In the genomic region with DNA sequence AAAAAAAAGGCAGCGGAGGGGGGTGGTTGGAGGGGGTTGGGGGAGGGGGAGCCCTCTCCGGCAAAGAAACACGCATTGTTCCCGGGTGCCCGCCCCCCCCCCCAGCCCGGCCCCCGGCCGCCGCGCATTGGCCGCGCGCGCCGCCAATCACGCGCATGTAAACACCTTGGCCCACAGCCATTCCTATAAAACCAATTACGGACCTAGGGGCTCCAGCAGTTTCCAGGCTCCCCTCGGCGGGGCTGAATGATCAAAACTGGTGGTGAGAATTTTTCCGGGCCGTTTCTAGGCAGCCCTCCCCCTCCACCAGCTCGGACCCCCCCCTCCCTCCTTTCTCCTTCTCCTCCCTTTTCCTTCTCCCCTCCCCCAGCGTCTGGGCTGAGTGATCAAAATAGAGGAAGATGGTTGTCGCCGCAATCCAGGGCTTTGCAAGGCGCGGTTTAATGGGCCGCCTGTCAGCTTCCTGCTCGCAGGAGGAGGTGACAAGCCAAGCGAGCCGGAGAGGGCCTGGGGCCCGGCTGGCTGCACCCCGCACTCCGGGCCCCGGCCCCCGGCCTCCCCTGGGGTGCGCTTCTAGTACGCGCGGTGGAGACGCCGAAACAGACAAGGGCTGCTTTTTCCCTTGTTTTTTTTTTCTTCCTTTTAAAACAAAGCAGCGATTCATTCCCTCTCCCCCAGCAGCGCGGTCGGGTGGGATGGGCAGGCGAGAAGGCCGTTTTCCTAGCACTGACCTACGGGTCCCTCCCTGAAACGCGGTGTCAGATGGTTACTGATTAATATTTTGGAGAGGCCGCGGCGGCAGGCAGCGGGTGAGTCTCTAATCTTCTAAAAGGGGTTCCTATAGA, we compare ENCODE assay signal across 8 cellular contexts. TPM values are rescaled to one million over a fixed set of nuclear protein-coding genes. Genes with fewer than 3 reads are reported as not detected.
DNase-seq lines count a peak whose midpoint lies in the region; ATAC-seq and TF ChIP-seq lines count a peak whose summit lies in the region.

No MANE protein-coding gene starts in this region.

- no peaks in the 10 kb centered on the region for H4K20me1 ChIP-seq in SU-DHL-6 (ENCODE audit: low read depth, low read length)

- no peaks in the 10 kb centered on the region for H3K9me2 ChIP-seq in SU-DHL-6 (replicated peaks; ENCODE audit: insufficient read depth, low read length)

- H3K4me3 ChIP-seq in A673 (ENCODE audit: low read depth, low read length, poor library complexity, severe bottlenecking) (peak overlapping the region; percentile 79), SU-DHL-6 (ENCODE audit: insufficient read depth, low read length, poor library complexity, severe bottlenecking) (peak overlapping the region; percentile 74), gastrocnemius medialis (peak overlapping the region; percentile 76 to 97 (median 92))

- H3K4me2 ChIP-seq in SU-DHL-6 (ENCODE audit: low read depth, low read length, poor library complexity, severe bottlenecking), result peak overlapping the region; percentile 97

- H3K27me3 ChIP-seq in A673 (replicated peaks; ENCODE audit: insufficient read depth, low read depth, low read length, poor library complexity) (no peaks in the 10 kb centered on the region), SU-DHL-6 (ENCODE audit: low read length) (0 out of 2 replicates have a peak, but pooled peaks cover 3% of the 10 kb centered on the region), gastrocnemius medialis (no peaks in the 10 kb centered on the region)

- H3K27ac ChIP-seq in A673 (ENCODE audit: low read depth, low read length, poor library complexity, severe bottlenecking) (peak overlapping the region; percentile 99), SU-DHL-6 (ENCODE audit: low read depth, low read length) (no peak overlapping the region), gastrocnemius medialis (peak overlapping the region; percentile 94 to 100 (median 100))

- 0 out of 2 replicates have a peak, but pooled peaks cover 12% of the 10 kb centered on the region for H3F3A ChIP-seq in SU-DHL-6 (ENCODE audit: insufficient read depth)

- peak overlapping the region; percentile 17 for H2AFZ ChIP-seq in SU-DHL-6 (ENCODE audit: low read depth, low read length, severe bottlenecking)

- ATAC-seq in gastrocnemius medialis, result peak; percentile 17 to 27

- CTCF ChIA-PET in A673 (lab: Charles Lee), result no interaction called here

- no peaks in the 10 kb centered on the region for H3K79me2 ChIP-seq in SU-DHL-6 (ENCODE audit: insufficient read depth, low read length)

- DNase-seq in A673 (ENCODE audit: low spot score) (peak; percentile 99), GM13976 (ENCODE audit: low spot score) (peak; percentile 83), NCI-H1694 (lab: John Stamatoyannopoulos, UW) (peak; percentile 99), cerebellum (ENCODE audit: low spot score) (peak; percentile 95), inferior parietal cortex (ENCODE audit: extremely low spot score) (peak; percentile 97), gastrocnemius medialis (peak; percentile 95 to 96), GM19238 (ENCODE audit: insufficient read length, low spot score) (no peak)

- intact Hi-C loops in A673 (cut with micrococcal nuclease; ENCODE audit: unreplicated experiment) (loop anchor here (2.0 kb wide), 1 partner anchor 27 kb away; no protein-coding TSS in a partner anchor), gastrocnemius medialis (cut with DNase I; ENCODE audit: low total_unique reads) (loop anchor here (2.0 kb wide), 1 partner anchor 135 kb away; no protein-coding TSS in a partner anchor)

- TF ChIP-seq CTCF in A673 (conservative IDR thresholded peaks at IDR 0.05; ENCODE audit: low read depth, low read length) (no peak), GM13976 (IDR thresholded peaks at IDR 0.05; ENCODE audit: borderline replicate concordance, control extremely low read depth, extremely low read depth, insufficient read depth, missing control alignments) (no peak), SU-DHL-6 (IDR thresholded peaks at IDR 0.05; ENCODE audit: insufficient read depth, low read length, poor library complexity, severe bottlenecking) (no peak), gastrocnemius medialis (IDR thresholded peaks at IDR 0.05 in 4 of 5, conservative IDR thresholded peaks at IDR 0.05 in 1 of 5) (no peak)

- no TSS peak for BruUV-seq in A673 (replicated peaks; lab: Mats Ljungman, UMichigan)

- in situ Hi-C loops in GM13976 (cut with MboI; ENCODE audit: low sequenced_read_pairs, unreplicated experiment) (no loop called here), gastrocnemius medialis (cut with MboI; ENCODE audit: low sequenced_read_pairs in 4 of 4) (no loop called here)

- H3K9me3 ChIP-seq in A673 (ENCODE audit: low read depth, low read length, poor library complexity, severe bottlenecking) (no peaks in the 10 kb centered on the region), SU-DHL-6 (ENCODE audit: insufficient read depth, low read length) (no peaks in the 10 kb centered on the region), gastrocnemius medialis (no peaks in the 10 kb centered on the region)

- POLR2A ChIA-PET in A673 (lab: Charles Lee; ENCODE audit: low non-redundant PET), result no interaction called here

- peaks cover 17% of the 10 kb centered on the region for H3K4me1 ChIP-seq in A673 (ENCODE audit: insufficient read depth, low read length, poor library complexity, severe bottlenecking)
- H3K4me1 ChIP-seq in gastrocnemius medialis, result peaks cover 3 to 16% of the 10 kb centered on the region in 2 donors

- TF ChIP-seq POLR2A in gastrocnemius medialis (IDR thresholded peaks at IDR 0.05), result peak; percentile 66 to 78

- H3K36me3 ChIP-seq in A673 (ENCODE audit: insufficient read depth, low read length, poor library complexity, severe bottlenecking) (no peaks in the 10 kb centered on the region), SU-DHL-6 (ENCODE audit: low read length) (no peaks in the 10 kb centered on the region), gastrocnemius medialis (no peaks in the 10 kb centered on the region)

- peak overlapping the region; percentile 60 for H3K9ac ChIP-seq in SU-DHL-6 (ENCODE audit: low read length)

RNA-seq across cellular contexts. Expression of gene TNRC18, which starts 0.4 kb away (rescaled TPM):
- 91.7 and 97.2 TPM in 2 replicates for total RNA-seq in A673 (2021)
- total RNA-seq in cerebellum, result 64.9 TPM
- total RNA-seq in gastrocnemius medialis, result 10 to 100 TPM in 3 of 4 donors, 1 to 10 TPM in 1; 8.7 to 31.2 (median 20.5) TPM
